In the genomic region with DNA sequence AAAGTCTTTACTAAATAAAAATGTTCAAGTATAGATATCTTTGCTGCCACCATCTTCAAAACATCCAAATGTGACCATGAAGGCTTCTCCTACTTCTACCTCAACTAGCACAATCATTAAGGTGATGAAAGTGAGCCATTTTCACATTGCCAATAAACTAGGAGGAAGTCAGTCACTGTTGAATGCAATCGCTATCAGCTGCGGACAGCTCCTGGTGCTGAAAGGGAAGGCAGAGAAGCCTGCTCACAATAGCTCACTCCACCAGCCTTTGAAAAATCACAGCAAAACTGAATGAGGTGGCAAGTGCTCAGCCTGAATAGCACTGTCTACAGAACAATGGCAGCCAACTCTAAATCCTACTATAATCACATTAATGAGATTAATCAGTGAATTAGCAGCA, we compare ENCODE assay signal across 9 cellular contexts. TPM values are rescaled to one million over a fixed set of nuclear protein-coding genes. Genes with fewer than 3 reads are reported as not detected.
DNase-seq lines count a peak whose midpoint lies in the region; ATAC-seq and TF ChIP-seq lines count a peak whose summit lies in the region.
"Had no signal": no experiment of that assay in that cellular context is flagged by ENCODE, and none has a peak within 500 bp of the region (broad histone marks: within the 10 kb centered on the region; RNA-seq: fewer than 3 reads in every experiment).

No MANE protein-coding gene starts in this region.

- intact Hi-C loops in lower leg skin (cut with DNase I; ENCODE audit: low total_unique reads) = no loop called here

- H3K4me3 ChIP-seq in lower leg skin (ENCODE audit: low read depth, poor library complexity, severe bottlenecking) = no peak overlapping the region

- no peak for TF ChIP-seq CTCF in GM20000 (IDR thresholded peaks at IDR 0.05; ENCODE audit: extremely low read depth, missing control alignments)
- TF ChIP-seq CTCF in lower leg skin (IDR thresholded peaks at IDR 0.05) = no peak

- no peak for ATAC-seq in HG02759 (IDR thresholded peaks at IDR 0.05; ENCODE audit: unreplicated experiment)

- 12 to 21% methylated on average over 2 of the region's 2 CpGs for WGBS in lower leg skin, 2 donors

- TF ChIP-seq POLR2A in lower leg skin (IDR thresholded peaks at IDR 0.05) = no peak

- DNase-seq in GM20000 (ENCODE audit: low spot score) = peak; percentile 5
- peak; percentile 66 for DNase-seq in NCI-H1092 (lab: John Stamatoyannopoulos, UW)
- DNase-seq in SHP77 treated with DMSO at 0.1 percent for 48 hours (lab: John Stamatoyannopoulos, UW) = peak; percentile 83
- peak; percentile 92 for DNase-seq in left kidney (ENCODE audit: low read depth, low spot score)
- no peak for DNase-seq in Ammon's horn (ENCODE audit: low spot score)
- DNase-seq in lower leg skin (ENCODE audit: low spot score in 2 of 2) = no peak

RNA-seq across cellular contexts. Expression of gene MYT1L, which starts 2.2 kb away (rescaled TPM):
- not detected for total RNA-seq in lower leg skin
- total RNA-seq: activated T-helper 1 cell treated with anti-CD3 and anti-CD28 coated beads, Interleukin-12 subunit alpha, Interleukin-12 subunit beta, Interleukin-2, Interleukin-4 antibody, amounts not matched to agents 30 ng/mL and 10 ng/mL and 1 ng/mL, durations not matched to agents 14 hours and 24 hours and 36 hours; epithelial cell of proximal tubule had no signal

Comparison
In these comparisons a context has a peak if more than half of its experiments do, and no peak if none do; other contexts are left out.
1. DNase-seq: peak in GM20000 (single experiment), NCI-H1092 (single experiment), SHP77 treated with DMSO at 0.1 percent for 48 hours (single experiment) and left kidney (single experiment); none in Ammon's horn (single experiment) and lower leg skin (0 of 2).